ENCODE assay signal across 1 cellular context in the genomic region with DNA sequence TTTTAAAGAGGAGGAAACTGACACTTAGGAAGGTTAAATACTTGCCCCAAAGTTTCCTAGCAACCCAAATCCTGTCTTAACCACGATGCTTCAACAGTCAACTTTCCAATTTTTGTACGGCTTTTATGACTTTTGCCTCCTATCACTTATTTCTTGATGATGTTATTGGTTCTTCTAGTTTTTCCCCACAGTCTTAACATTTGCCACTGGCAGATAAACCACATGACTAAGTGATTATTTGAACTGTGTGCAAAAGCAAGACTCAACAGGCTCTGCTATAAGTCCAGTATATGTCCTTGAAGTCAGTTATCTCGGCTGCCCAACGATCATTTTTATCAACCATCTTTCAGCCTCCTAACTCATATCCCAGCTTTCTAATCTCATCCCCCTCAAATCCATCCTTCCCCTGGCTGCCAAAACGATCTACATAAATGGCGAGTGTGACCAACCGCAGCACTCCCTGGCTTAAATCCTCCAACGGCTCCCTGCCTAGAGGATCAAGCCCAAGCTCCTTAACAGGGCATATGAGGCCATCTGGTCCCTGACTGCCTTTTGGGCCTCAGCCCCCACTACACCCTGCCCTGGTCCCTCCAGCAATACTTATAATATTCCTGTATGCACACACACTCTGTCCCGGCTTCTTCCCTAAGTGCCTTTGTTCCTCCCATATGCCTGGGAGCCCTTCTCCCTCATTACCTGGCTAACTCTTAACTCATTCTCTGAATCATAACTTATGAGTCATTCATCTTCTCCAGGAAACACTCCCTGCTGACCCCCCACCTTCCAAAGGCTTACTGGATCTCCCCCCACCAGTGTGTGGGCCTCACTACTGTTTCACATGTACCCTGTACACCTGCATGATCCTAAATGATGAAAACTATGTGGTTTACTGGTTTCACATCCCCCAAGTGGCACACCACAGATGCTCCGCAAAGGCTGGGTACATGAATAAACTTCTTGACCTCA.
TF ChIP-seq lines count a peak whose summit lies in the region.

No MANE protein-coding gene starts in this region.

TF ChIP-seq in K562, 482 proteins besides CTCF, POLR2A, EP300 and RAD21 (continued from another document and continues in another):
- TF ChIP-seq, protein P1, sequence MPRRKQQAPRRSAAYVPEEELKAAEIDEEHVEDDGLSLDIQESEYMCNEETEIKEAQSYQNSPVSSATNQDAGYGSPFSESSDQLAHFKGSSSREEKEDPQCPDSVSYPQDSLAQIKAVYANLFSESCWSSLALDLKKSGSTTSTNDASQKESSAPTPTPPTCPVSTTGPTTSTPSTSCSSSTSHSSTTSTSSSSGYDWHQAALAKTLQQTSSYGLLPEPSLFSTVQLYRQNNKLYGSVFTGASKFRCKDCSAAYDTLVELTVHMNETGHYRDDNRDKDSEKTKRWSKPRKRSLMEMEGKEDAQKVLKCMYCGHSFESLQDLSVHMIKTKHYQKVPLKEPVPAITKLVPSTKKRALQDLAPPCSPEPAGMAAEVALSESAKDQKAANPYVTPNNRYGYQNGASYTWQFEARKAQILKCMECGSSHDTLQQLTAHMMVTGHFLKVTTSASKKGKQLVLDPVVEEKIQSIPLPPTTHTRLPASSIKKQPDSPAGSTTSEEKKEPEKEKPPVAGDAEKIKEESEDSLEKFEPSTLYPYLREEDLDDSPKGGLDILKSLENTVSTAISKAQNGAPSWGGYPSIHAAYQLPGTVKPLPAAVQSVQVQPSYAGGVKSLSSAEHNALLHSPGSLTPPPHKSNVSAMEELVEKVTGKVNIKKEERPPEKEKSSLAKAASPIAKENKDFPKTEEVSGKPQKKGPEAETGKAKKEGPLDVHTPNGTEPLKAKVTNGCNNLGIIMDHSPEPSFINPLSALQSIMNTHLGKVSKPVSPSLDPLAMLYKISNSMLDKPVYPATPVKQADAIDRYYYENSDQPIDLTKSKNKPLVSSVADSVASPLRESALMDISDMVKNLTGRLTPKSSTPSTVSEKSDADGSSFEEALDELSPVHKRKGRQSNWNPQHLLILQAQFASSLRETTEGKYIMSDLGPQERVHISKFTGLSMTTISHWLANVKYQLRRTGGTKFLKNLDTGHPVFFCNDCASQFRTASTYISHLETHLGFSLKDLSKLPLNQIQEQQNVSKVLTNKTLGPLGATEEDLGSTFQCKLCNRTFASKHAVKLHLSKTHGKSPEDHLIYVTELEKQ (CRISPR knock-in tag; IDR thresholded peaks at IDR 0.05): no peak
- TF ChIP-seq EHMT2 (IDR thresholded peaks at IDR 0.05) (peak; percentile 81; the same call in 1 of the 2 replicates), CBX2 (IDR thresholded peaks at IDR 0.05; ENCODE audit: insufficient read depth, low read length, poor library complexity, severe bottlenecking) (no peak), TCF7L2 (IDR thresholded peaks at IDR 0.05; ENCODE audit: low read depth, low read length) (no peak), FOXM1 (IDR thresholded peaks at IDR 0.05; ENCODE audit: low read depth) (peak; percentile 96), FOXM1 (CRISPR knock-in tag; IDR thresholded peaks at IDR 0.05; ENCODE audit: low read depth) (no peak), HDAC6 (IDR thresholded peaks at IDR 0.05; ENCODE audit: low read depth, low read length) (no peak), JUND (IDR thresholded peaks at IDR 0.05; ENCODE audit: borderline replicate concordance, low read depth, low read length) (peak; percentile 87), JUND (tag; IDR thresholded peaks at IDR 0.05; ENCODE audit: borderline replicate concordance, low read depth, low read length) (no peak; the same call in 1 of the 3 replicates), HMG20B (CRISPR knock-in tag; IDR thresholded peaks at IDR 0.05) (no peak), SOX6 (IDR thresholded peaks at IDR 0.05) (peak; percentile 76), ILK (tag; IDR thresholded peaks at IDR 0.05; ENCODE audit: borderline replicate concordance, low read depth) (no peak), STAG1 (CRISPR knock-in tag; IDR thresholded peaks at IDR 0.05; ENCODE audit: borderline replicate concordance) (no peak), HNRNPLL (IDR thresholded peaks at IDR 0.05; ENCODE audit: low read depth, low read length, poor library complexity, severe bottlenecking) (no peak), RHOXF2B (CRISPR knock-in tag; conservative IDR thresholded peaks at IDR 0.05) (no peak), GABPB1 (CRISPR knock-in tag; IDR thresholded peaks at IDR 0.05) (no peak; the same call in 1 of the 2 replicates), ZNF124 (CRISPR knock-in tag; IDR thresholded peaks at IDR 0.05) (no peak), FOXJ3 (CRISPR knock-in tag; IDR thresholded peaks at IDR 0.05) (no peak), HOXB6 (CRISPR knock-in tag; IDR thresholded peaks at IDR 0.05; ENCODE audit: borderline replicate concordance) (no peak), CBX5 (IDR thresholded peaks at IDR 0.05; ENCODE audit: borderline replicate concordance, low read depth) (no peak), GATA2 (CRISPR knock-in tag; IDR thresholded peaks at IDR 0.05) (peak; percentile 76), PTBP1 (IDR thresholded peaks at IDR 0.05; ENCODE audit: low read depth, low read length) (no peak), PHF8 (IDR thresholded peaks at IDR 0.05; ENCODE audit: borderline replicate concordance, low read length) (no peak), TCF3 (CRISPR knock-in tag; IDR thresholded peaks at IDR 0.05) (peak; percentile 90), XRCC5 (IDR thresholded peaks at IDR 0.05; ENCODE audit: low read depth, low read length) (0 out of 2 replicates have a peak, but pooled peaks have one; percentile 29)
- TF ChIP-seq, protein P2, sequence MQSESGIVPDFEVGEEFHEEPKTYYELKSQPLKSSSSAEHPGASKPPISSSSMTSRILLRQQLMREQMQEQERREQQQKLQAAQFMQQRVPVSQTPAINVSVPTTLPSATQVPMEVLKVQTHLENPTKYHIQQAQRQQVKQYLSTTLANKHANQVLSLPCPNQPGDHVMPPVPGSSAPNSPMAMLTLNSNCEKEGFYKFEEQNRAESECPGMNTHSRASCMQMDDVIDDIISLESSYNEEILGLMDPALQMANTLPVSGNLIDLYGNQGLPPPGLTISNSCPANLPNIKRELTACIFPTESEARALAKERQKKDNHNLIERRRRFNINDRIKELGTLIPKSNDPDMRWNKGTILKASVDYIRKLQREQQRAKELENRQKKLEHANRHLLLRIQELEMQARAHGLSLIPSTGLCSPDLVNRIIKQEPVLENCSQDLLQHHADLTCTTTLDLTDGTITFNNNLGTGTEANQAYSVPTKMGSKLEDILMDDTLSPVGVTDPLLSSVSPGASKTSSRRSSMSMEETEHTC (IDR thresholded peaks at IDR 0.05): peak; percentile 55; the same call in 1 of the 2 replicates
- TF ChIP-seq, protein P3, sequence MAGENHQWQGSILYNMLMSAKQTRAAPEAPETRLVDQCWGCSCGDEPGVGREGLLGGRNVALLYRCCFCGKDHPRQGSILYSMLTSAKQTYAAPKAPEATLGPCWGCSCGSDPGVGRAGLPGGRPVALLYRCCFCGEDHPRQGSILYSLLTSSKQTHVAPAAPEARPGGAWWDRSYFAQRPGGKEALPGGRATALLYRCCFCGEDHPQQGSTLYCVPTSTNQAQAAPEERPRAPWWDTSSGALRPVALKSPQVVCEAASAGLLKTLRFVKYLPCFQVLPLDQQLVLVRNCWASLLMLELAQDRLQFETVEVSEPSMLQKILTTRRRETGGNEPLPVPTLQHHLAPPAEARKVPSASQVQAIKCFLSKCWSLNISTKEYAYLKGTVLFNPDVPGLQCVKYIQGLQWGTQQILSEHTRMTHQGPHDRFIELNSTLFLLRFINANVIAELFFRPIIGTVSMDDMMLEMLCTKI (IDR thresholded peaks at IDR 0.05; ENCODE audit: partially characterized antibody): no peak
- TF ChIP-seq, protein P4, sequence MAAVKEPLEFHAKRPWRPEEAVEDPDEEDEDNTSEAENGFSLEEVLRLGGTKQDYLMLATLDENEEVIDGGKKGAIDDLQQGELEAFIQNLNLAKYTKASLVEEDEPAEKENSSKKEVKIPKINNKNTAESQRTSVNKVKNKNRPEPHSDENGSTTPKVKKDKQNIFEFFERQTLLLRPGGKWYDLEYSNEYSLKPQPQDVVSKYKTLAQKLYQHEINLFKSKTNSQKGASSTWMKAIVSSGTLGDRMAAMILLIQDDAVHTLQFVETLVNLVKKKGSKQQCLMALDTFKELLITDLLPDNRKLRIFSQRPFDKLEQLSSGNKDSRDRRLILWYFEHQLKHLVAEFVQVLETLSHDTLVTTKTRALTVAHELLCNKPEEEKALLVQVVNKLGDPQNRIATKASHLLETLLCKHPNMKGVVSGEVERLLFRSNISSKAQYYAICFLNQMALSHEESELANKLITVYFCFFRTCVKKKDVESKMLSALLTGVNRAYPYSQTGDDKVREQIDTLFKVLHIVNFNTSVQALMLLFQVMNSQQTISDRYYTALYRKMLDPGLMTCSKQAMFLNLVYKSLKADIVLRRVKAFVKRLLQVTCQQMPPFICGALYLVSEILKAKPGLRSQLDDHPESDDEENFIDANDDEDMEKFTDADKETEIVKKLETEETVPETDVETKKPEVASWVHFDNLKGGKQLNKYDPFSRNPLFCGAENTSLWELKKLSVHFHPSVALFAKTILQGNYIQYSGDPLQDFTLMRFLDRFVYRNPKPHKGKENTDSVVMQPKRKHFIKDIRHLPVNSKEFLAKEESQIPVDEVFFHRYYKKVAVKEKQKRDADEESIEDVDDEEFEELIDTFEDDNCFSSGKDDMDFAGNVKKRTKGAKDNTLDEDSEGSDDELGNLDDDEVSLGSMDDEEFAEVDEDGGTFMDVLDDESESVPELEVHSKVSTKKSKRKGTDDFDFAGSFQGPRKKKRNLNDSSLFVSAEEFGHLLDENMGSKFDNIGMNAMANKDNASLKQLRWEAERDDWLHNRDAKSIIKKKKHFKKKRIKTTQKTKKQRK (IDR thresholded peaks at IDR 0.05; ENCODE audit: borderline replicate concordance, low read depth, low read length): no peak
- TF ChIP-seq, protein P5, sequence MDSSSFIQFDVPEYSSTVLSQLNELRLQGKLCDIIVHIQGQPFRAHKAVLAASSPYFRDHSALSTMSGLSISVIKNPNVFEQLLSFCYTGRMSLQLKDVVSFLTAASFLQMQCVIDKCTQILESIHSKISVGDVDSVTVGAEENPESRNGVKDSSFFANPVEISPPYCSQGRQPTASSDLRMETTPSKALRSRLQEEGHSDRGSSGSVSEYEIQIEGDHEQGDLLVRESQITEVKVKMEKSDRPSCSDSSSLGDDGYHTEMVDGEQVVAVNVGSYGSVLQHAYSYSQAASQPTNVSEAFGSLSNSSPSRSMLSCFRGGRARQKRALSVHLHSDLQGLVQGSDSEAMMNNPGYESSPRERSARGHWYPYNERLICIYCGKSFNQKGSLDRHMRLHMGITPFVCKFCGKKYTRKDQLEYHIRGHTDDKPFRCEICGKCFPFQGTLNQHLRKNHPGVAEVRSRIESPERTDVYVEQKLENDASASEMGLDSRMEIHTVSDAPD (CRISPR knock-in tag; IDR thresholded peaks at IDR 0.05): no peak
- TF ChIP-seq, protein P6, sequence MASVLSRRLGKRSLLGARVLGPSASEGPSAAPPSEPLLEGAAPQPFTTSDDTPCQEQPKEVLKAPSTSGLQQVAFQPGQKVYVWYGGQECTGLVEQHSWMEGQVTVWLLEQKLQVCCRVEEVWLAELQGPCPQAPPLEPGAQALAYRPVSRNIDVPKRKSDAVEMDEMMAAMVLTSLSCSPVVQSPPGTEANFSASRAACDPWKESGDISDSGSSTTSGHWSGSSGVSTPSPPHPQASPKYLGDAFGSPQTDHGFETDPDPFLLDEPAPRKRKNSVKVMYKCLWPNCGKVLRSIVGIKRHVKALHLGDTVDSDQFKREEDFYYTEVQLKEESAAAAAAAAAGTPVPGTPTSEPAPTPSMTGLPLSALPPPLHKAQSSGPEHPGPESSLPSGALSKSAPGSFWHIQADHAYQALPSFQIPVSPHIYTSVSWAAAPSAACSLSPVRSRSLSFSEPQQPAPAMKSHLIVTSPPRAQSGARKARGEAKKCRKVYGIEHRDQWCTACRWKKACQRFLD (CRISPR knock-in tag; IDR thresholded peaks at IDR 0.05): peak; percentile 86; the same call in 1 of the 2 replicates
- TF ChIP-seq, protein P7, sequence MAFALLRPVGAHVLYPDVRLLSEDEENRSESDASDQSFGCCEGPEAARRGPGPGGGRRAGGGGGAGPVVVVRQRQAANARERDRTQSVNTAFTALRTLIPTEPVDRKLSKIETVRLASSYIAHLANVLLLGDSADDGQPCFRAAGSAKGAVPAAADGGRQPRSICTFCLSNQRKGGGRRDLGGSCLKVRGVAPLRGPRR (CRISPR knock-in tag; IDR thresholded peaks at IDR 0.05): no peak
- TF ChIP-seq, protein P8, sequence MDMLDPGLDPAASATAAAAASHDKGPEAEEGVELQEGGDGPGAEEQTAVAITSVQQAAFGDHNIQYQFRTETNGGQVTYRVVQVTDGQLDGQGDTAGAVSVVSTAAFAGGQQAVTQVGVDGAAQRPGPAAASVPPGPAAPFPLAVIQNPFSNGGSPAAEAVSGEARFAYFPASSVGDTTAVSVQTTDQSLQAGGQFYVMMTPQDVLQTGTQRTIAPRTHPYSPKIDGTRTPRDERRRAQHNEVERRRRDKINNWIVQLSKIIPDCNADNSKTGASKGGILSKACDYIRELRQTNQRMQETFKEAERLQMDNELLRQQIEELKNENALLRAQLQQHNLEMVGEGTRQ (CRISPR knock-in tag; IDR thresholded peaks at IDR 0.05): no peak
- TF ChIP-seq, protein P9, sequence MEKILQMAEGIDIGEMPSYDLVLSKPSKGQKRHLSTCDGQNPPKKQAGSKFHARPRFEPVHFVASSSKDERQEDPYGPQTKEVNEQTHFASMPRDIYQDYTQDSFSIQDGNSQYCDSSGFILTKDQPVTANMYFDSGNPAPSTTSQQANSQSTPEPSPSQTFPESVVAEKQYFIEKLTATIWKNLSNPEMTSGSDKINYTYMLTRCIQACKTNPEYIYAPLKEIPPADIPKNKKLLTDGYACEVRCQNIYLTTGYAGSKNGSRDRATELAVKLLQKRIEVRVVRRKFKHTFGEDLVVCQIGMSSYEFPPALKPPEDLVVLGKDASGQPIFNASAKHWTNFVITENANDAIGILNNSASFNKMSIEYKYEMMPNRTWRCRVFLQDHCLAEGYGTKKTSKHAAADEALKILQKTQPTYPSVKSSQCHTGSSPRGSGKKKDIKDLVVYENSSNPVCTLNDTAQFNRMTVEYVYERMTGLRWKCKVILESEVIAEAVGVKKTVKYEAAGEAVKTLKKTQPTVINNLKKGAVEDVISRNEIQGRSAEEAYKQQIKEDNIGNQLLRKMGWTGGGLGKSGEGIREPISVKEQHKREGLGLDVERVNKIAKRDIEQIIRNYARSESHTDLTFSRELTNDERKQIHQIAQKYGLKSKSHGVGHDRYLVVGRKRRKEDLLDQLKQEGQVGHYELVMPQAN (IDR thresholded peaks at IDR 0.05; ENCODE audit: borderline replicate concordance): no peak
- TF ChIP-seq, protein P10, sequence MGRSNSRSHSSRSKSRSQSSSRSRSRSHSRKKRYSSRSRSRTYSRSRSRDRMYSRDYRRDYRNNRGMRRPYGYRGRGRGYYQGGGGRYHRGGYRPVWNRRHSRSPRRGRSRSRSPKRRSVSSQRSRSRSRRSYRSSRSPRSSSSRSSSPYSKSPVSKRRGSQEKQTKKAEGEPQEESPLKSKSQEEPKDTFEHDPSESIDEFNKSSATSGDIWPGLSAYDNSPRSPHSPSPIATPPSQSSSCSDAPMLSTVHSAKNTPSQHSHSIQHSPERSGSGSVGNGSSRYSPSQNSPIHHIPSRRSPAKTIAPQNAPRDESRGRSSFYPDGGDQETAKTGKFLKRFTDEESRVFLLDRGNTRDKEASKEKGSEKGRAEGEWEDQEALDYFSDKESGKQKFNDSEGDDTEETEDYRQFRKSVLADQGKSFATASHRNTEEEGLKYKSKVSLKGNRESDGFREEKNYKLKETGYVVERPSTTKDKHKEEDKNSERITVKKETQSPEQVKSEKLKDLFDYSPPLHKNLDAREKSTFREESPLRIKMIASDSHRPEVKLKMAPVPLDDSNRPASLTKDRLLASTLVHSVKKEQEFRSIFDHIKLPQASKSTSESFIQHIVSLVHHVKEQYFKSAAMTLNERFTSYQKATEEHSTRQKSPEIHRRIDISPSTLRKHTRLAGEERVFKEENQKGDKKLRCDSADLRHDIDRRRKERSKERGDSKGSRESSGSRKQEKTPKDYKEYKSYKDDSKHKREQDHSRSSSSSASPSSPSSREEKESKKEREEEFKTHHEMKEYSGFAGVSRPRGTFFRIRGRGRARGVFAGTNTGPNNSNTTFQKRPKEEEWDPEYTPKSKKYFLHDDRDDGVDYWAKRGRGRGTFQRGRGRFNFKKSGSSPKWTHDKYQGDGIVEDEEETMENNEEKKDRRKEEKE (IDR thresholded peaks at IDR 0.05; ENCODE audit: borderline replicate concordance in 1 of 2, control insufficient read depth in 1 of 2, low read depth in 2 of 2, low read length in 1 of 2): no peak
